In genomic region chr10:18650618-18651017, GRCh38 we compare ENCODE assay signal across 8 cellular contexts. TPM values are rescaled to one million over a fixed set of nuclear protein-coding genes. Genes with fewer than 3 reads are reported as not detected.
DNase-seq lines count a peak whose midpoint lies in the region; ATAC-seq and TF ChIP-seq lines count a peak whose summit lies in the region.

No MANE protein-coding gene starts in this region.

- no peak for TF ChIP-seq CTCF in H9 (conservative IDR thresholded peaks at IDR 0.05)
- TF ChIP-seq CTCF in fibroblast of mammary gland (conservative IDR thresholded peaks at IDR 0.05; ENCODE audit: control insufficient read depth, insufficient read depth, low read depth, low read length): no peak
- no peak for TF ChIP-seq CTCF in sigmoid colon (IDR thresholded peaks at IDR 0.05)

- H3K27ac Mint-ChIP-seq in H9: peak overlapping the region in 1 of 3 experiments; percentile 96; a peak in 3 of 7 replicates

- H3K4me2 ChIP-seq in H9 (ENCODE audit: insufficient read depth, insufficient read length, low read length): peak overlapping the region; percentile 100

- H2BK120ac ChIP-seq in H9 (ENCODE audit: low read depth, low read length, poor library complexity, severe bottlenecking): no peak overlapping the region

- no peak for TF ChIP-seq POLR2A in sigmoid colon (IDR thresholded peaks at IDR 0.05)

- no peak overlapping the region for H4K91ac ChIP-seq in H9 (ENCODE audit: insufficient read length, low read depth, low read length)

- no peak overlapping the region for H2AFZ ChIP-seq in H9 (ENCODE audit: low read length)

- no peak overlapping the region for H3K18ac ChIP-seq in H9 (ENCODE audit: insufficient read length, low read depth, low read length)

- H4K5ac ChIP-seq in H9 (ENCODE audit: insufficient read length, low read depth, low read length): no peak overlapping the region

- H3K36me3 Mint-ChIP-seq in H9 (ENCODE audit: insufficient read depth in 1 of 3, low read depth in 3 of 3): peaks cover 0 to 5% (median 0%) of the 10 kb centered on the region in 3 experiments; a peak in 1 of 7 replicates

- intact Hi-C loops in sigmoid colon (cut with DNase I): loop anchor here (1.0 kb wide), 1 partner anchor 9 kb away; the partner anchor contains the start of gene ARL5B

- H3K79me2 ChIP-seq in H9 (ENCODE audit: insufficient read depth, low read length): peaks cover 4% of the 10 kb centered on the region; the same call in 1 of the 2 replicates

- no peak for TF ChIP-seq EP300 in sigmoid colon (IDR thresholded peaks at IDR 0.05)

- H2AK5ac ChIP-seq in H9 (ENCODE audit: insufficient read length, low read length): no peak overlapping the region

- H3K4me3 ChIP-seq in SJSA1 (peak overlapping the region; percentile 62), fibroblast of mammary gland (ENCODE audit: control insufficient read depth, low read depth, low read length) (peak overlapping the region; percentile 96), sigmoid colon (peak overlapping the region; percentile 53 to 66 (median 65))

- H3T11ph ChIP-seq in H9 (ENCODE audit: low read length): no peak overlapping the region

- H3K4me1 ChIP-seq in H9 (ENCODE audit: insufficient read depth, low read length) (no peaks in the 10 kb centered on the region), SJSA1 (replicated peaks) (no peaks in the 10 kb centered on the region), sigmoid colon (peaks cover 0 to 20% (median 16%) of the 10 kb centered on the region in 4 donors)

- WGBS in H9 (ENCODE audit: extremely low coverage, insufficient read length, low lambda C conversion rate): no CpG with 5 or more reads among the region's 4 CpGs
- 0 to 2% methylated on average over 4 of the region's 4 CpGs for WGBS in sigmoid colon, 2 donors

- no peak overlapping the region for H2BK20ac ChIP-seq in H9 (ENCODE audit: low read depth, low read length, poor library complexity, severe bottlenecking)

- peaks cover 3% of the 10 kb centered on the region for H3K23me2 ChIP-seq in H9 (ENCODE audit: insufficient read length, low read depth, low read length, poor library complexity, severe bottlenecking)

- H2BK15ac ChIP-seq in H9 (ENCODE audit: low read depth, low read length): no peak overlapping the region

- H3K36me3 ChIP-seq in SJSA1 (peaks cover 4% of the 10 kb centered on the region), sigmoid colon (peaks cover 0 to 12% (median 0%) of the 10 kb centered on the region in 4 donors)

- H3K9ac ChIP-seq in H9 (ENCODE audit: extremely low read depth, insufficient read length, low read length): peak overlapping the region; percentile 95

- H3K4me1 Mint-ChIP-seq in H9: peaks cover 16 to 22% of the 10 kb centered on the region in 2 experiments

- H3K23ac ChIP-seq in H9 (ENCODE audit: insufficient read length, low read depth, low read length): no peak overlapping the region

- no peaks in the 10 kb centered on the region for H3K79me1 ChIP-seq in H9 (ENCODE audit: insufficient read depth, low read depth, low read length, poor library complexity, severe bottlenecking)

- peak overlapping the region; percentile 94 to 96 for H3K4me3 Mint-ChIP-seq in H9

- H3K9me3 ChIP-seq in H9 (ENCODE audit: control insufficient read depth, low read depth, low read length) (no peaks in the 10 kb centered on the region), SJSA1 (replicated peaks) (no peaks in the 10 kb centered on the region), sigmoid colon (no peaks in the 10 kb centered on the region)

- no peak overlapping the region for H2BK12ac ChIP-seq in H9 (ENCODE audit: insufficient read length, low read depth, low read length)

- H2BK5ac ChIP-seq in H9 (ENCODE audit: insufficient read length, low read length): no peak overlapping the region

- H4K20me1 ChIP-seq in H9 (ENCODE audit: control insufficient read depth, insufficient read depth, insufficient read length): no peaks in the 10 kb centered on the region

- H3K9me3 Mint-ChIP-seq in H9: no peaks in the 10 kb centered on the region

- no peak overlapping the region for H3K27ac ChIP-seq in H9 (ENCODE audit: insufficient read length, low read depth, low read length)
- H3K27ac ChIP-seq in SJSA1: no peak overlapping the region
- H3K27ac ChIP-seq in sigmoid colon: no peak overlapping the region

- H3K27me3 ChIP-seq in H9 (ENCODE audit: insufficient read depth, low read length): no peaks in the 10 kb centered on the region
- H3K27me3 ChIP-seq in SJSA1 (replicated peaks): no peaks in the 10 kb centered on the region
- H3K27me3 ChIP-seq in sigmoid colon: no peaks in the 10 kb centered on the region

- H3K56ac ChIP-seq in H9 (ENCODE audit: insufficient read length, low read depth, low read length): no peak overlapping the region

- no peaks in the 10 kb centered on the region for H3K27me3 Mint-ChIP-seq in H9 (ENCODE audit: low read depth)

- H4K8ac ChIP-seq in H9 (replicated peaks; ENCODE audit: insufficient read length, low read depth, low read length): no peak overlapping the region

- ATAC-seq in GM19324 (IDR thresholded peaks at IDR 0.05; ENCODE audit: low FRiP score, unreplicated experiment): no peak

- H3K14ac ChIP-seq in H9 (ENCODE audit: insufficient read depth, low read length): no peak overlapping the region

- DNase-seq in H9 (no peak), SJSA1 (ENCODE audit: low read depth in 1 of 2, low spot score in 2 of 2) (peak in 1 of 2 experiments; percentile 20), fibroblast of mammary gland (ENCODE audit: low read depth) (no peak), sigmoid colon (no peak), NCI-H774 (lab: John Stamatoyannopoulos, UW) (no peak), GF-D8 (lab: John Stamatoyannopoulos, UW) (no peak)
- DNase-seq in activated CD4-positive, CD25-positive, alpha-beta regulatory T cell (lab: John Stamatoyannopoulos, UW): no peak

- H3K4ac ChIP-seq in H9 (ENCODE audit: low read depth, low read length): no peak overlapping the region

RNA-seq across cellular contexts. Expression of gene NSUN6, which starts 0.8 kb away (rescaled TPM):
- total RNA-seq in H9 (2021) (10.2 and 11.9 TPM in 2 replicates), sigmoid colon (10 to 100 TPM in 1 of 4 donors, 1 to 10 TPM in 3; 6.8 to 20.2 (median 7.6) TPM)
- 3.2 and 8.4 TPM in 2 replicates for total RNA-seq in SJSA1 (2014; rRNA removed; shearing (Covaris generic))
- polyA plus RNA-seq in sigmoid colon: 1 to 10 TPM; 4.4 to 7.3 (median 5.4) TPM

RNA-seq across cellular contexts. Expression of gene ARL5B, which starts 8.6 kb away (rescaled TPM):
- total RNA-seq in H9 (2021) (33.9 and 34.4 TPM in 2 replicates), sigmoid colon (10 to 100 TPM in 2 of 4 donors, 1 to 10 TPM in 2; 8.3 to 11.2 (median 10.1) TPM)
- 26.8 and 36.3 TPM in 2 replicates for total RNA-seq in SJSA1 (2014; rRNA removed; shearing (Covaris generic))
- polyA plus RNA-seq in sigmoid colon: 1 to 10 TPM; 3.0 to 9.0 (median 5.5) TPM
